ENCODE assay signal across 9 cellular contexts in the genomic region with DNA sequence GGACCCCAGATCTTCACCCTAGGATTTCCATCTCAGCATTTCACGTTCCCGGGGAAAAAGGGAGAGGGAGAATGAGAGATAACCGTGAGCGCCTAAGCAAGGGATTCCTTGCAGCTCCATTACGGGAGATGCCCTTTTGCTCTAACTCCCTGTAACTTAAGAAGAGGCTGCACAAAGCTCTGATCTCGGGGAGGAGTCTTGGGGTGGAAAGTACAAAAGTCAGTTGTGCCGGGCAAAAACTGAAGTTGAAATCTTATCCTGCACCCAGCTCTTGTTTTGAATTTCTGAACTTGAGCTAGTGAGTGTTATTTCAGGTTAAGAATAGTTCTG.
DNase-seq lines count a peak whose midpoint lies in the region; ATAC-seq and TF ChIP-seq lines count a peak whose summit lies in the region.
"Had no signal": no experiment of that assay in that cellular context is flagged by ENCODE, and none has a peak within 500 bp of the region (broad histone marks: within the 10 kb centered on the region; RNA-seq: fewer than 3 reads in every experiment).

No MANE protein-coding gene starts in this region.

- no peak overlapping the region for H3K27ac Mint-ChIP-seq in T-helper 2 cell treated with Interferon-gamma antibody and Interleukin-4, amounts not matched to agents 5 μg/mL and 100 μg/mL, for 36 hours

- in situ Hi-C loops in astrocyte of the spinal cord (cut with HindIII; ENCODE audit: low sequenced_read_pairs), result no loop called here

- DNase-seq in T-helper 2 cell treated with Interferon-gamma antibody and Interleukin-4, amounts not matched to agents 5 μg/mL and 100 μg/mL, for 36 hours (ENCODE audit: low spot score), result no peak
- DNase-seq in T-helper 2 cell (no peak), astrocyte of the spinal cord (ENCODE audit: low read depth, low spot score) (no peak), iPS-NIHi7 (ENCODE audit: extremely low spot score) (peak; percentile 34), RWPE1 (ENCODE audit: low spot score) (no peak)
- no peak for DNase-seq in NK-92 treated with Interleukin-12 subunit alpha and Interleukin-12 subunit beta, amount 100 ng/mL, for 24 hours (lab: John Stamatoyannopoulos, UW)

- POLR2A ChIA-PET in RWPE1 (lab: Yijun Ruan, JAX; ENCODE audit: low non-redundant PET), result no interaction called here

- H3K4me1 Mint-ChIP-seq in T-helper 2 cell treated with Interferon-gamma antibody and Interleukin-4, amounts not matched to agents 5 μg/mL and 100 μg/mL, for 36 hours (ENCODE audit: low read depth), result no peaks in the 10 kb centered on the region

- peaks cover 65% of the 10 kb centered on the region for H3K27me3 Mint-ChIP-seq in T-helper 2 cell treated with Interferon-gamma antibody and Interleukin-4, amounts not matched to agents 5 μg/mL and 100 μg/mL, for 36 hours (ENCODE audit: low read depth)

- ATAC-seq in HG02852 (IDR thresholded peaks at IDR 0.05; ENCODE audit: unreplicated experiment), result no peak

- H3K9me3 Mint-ChIP-seq in T-helper 2 cell treated with Interferon-gamma antibody and Interleukin-4, amounts not matched to agents 5 μg/mL and 100 μg/mL, for 36 hours, result no peaks in the 10 kb centered on the region

- H3K27ac ChIP-seq in skin epidermis (peak overlapping the region in 1 of 21 experiments; percentile 37), RWPE1 (no peak overlapping the region)

- H3K36me3 Mint-ChIP-seq in T-helper 2 cell treated with Interferon-gamma antibody and Interleukin-4, amounts not matched to agents 5 μg/mL and 100 μg/mL, for 36 hours (ENCODE audit: low read depth), result no peaks in the 10 kb centered on the region

- peak overlapping the region; percentile 24 for H3K4me3 Mint-ChIP-seq in T-helper 2 cell treated with Interferon-gamma antibody and Interleukin-4, amounts not matched to agents 5 μg/mL and 100 μg/mL, for 36 hours

- TF ChIP-seq CTCF in astrocyte of the spinal cord (IDR thresholded peaks at IDR 0.05; ENCODE audit: low read depth, low read length) (no peak), RWPE1 (conservative IDR thresholded peaks at IDR 0.05; ENCODE audit: low read depth) (no peak)

- CTCF ChIA-PET in RWPE1 (lab: Yijun Ruan, JAX), result interaction anchor here (0.5 to 0.7 kb wide), 3 partner anchors 192 to 470 kb away, joined by 3 to 6 read pairs (median 3); no protein-coding TSS in a partner anchor

- peak overlapping the region; percentile 49 for H3K4me3 ChIP-seq in astrocyte of the spinal cord (ENCODE audit: low read depth, low read length)
- peak overlapping the region in 6 of 7 experiments; percentile 13 to 49 (median 30) for H3K4me3 ChIP-seq in skin epidermis
- H3K4me3 ChIP-seq: lung had no signal
